17 cellular contexts compared by ENCODE assay signal in the genomic region with DNA sequence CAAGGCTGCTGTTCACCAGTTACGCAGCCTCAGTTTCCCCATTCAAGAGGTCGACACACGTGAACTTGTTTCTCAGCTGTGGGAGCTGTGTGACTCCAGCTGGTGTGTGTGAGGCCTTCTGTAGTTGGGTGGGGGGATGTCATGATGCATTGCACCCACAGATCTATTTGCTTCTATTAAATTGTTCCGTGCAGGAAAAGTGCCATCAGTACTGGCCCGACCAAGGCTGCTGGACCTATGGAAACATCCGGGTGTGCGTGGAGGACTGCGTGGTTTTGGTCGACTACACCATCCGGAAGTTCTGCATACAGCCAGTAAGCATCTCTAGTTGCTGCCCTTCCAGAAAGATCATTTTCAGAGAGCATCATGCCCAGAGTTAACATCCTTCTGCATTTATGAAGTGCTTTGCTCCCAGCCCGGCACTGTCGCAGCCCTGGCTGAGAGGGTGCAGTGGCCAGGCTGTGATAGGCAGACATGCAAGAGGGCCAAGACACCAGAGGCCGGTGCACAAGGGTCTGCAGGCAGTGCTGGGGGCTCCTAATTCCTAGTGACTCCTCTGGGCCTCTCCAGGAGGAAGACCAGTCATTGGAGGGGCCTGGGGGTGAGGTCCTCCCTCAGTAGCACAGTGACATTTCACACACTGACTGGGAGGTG.
A peak's percentile ranks its signal among the peaks of the same experiment; 100 is the strongest.
DNase-seq lines count a peak whose midpoint lies in the region; ATAC-seq and TF ChIP-seq lines count a peak whose summit lies in the region.
"Had no signal": no experiment of that assay in that cellular context is flagged by ENCODE, and none has a peak within 500 bp of the region (broad histone marks: within the 10 kb centered on the region; RNA-seq: fewer than 3 reads in every experiment).

No MANE protein-coding gene starts in this region.

- DNase-seq in CD8-positive, alpha-beta T cell = no peak
- no peak for DNase-seq in OCI-LY7 (ENCODE audit: low spot score)
- no peak for DNase-seq in central memory CD8-positive, alpha-beta T cell (ENCODE audit: low spot score in 2 of 2)
- DNase-seq in osteoblast (ENCODE audit: insufficient read length, low spot score, missing footprints) = peak; percentile 50
- no peak for DNase-seq in effector CD4-positive, alpha-beta T cell
- no peak for DNase-seq in T-helper 9 cell
- no peak for DNase-seq in A673 (ENCODE audit: low spot score)
- DNase-seq: activated CD4-positive, alpha-beta T cell treated with anti-CD3 and anti-CD28 coated beads for 4 hours; KG1; left ventricle myocardium superior; NCI-H526; small intestine; stimulated activated CD4-positive, alpha-beta T cell treated with anti-CD3 and anti-CD28 coated beads, Interleukin-4, amount 100 ng/mL, for 4 hours had no signal

- peak overlapping the region; percentile 81 for H3K27ac Mint-ChIP-seq in CD8-positive, alpha-beta T cell
- peak overlapping the region; percentile 73 for H3K27ac Mint-ChIP-seq in central memory CD8-positive, alpha-beta T cell (ENCODE audit: low read depth)

- no peaks in the 10 kb centered on the region for H3K27me3 ChIP-seq in CD8-positive, alpha-beta T cell (ENCODE audit: insufficient read depth, low read length)
- H3K27me3 ChIP-seq in osteoblast (ENCODE audit: insufficient read depth, low read length) (no peaks in the 10 kb centered on the region), A673 (replicated peaks; ENCODE audit: insufficient read depth, low read depth, low read length, poor library complexity) (no peaks in the 10 kb centered on the region)
- H3K27me3 ChIP-seq: adrenal gland had no signal

- BruUV-seq in OCI-LY7 (replicated peaks; lab: Mats Ljungman, UMichigan) = no TSS peak
- no TSS peak for BruUV-seq in A673 (replicated peaks; lab: Mats Ljungman, UMichigan)

- H3K27ac ChIP-seq in CD8-positive, alpha-beta T cell (ENCODE audit: low read depth, low read length) = no peak overlapping the region
- H3K27ac ChIP-seq in OCI-LY7 (ENCODE audit: low read depth, low read length, poor library complexity, severe bottlenecking) (no peak overlapping the region), osteoblast (ENCODE audit: low read depth, low read length) (no peak overlapping the region), A673 (ENCODE audit: low read depth, low read length, poor library complexity, severe bottlenecking) (no peak overlapping the region)

- H3K4me1 ChIP-seq in CD8-positive, alpha-beta T cell (ENCODE audit: insufficient read depth, low read length) = peaks cover 54% of the 10 kb centered on the region
- H3K4me1 ChIP-seq in OCI-LY7 (ENCODE audit: insufficient read depth, low read length, poor library complexity, severe bottlenecking) = peaks cover 56% of the 10 kb centered on the region
- H3K4me1 ChIP-seq in osteoblast (ENCODE audit: insufficient read depth, low read length) = peaks cover 23% of the 10 kb centered on the region
- H3K4me1 ChIP-seq in A673 (ENCODE audit: insufficient read depth, low read length, poor library complexity, severe bottlenecking) = peaks cover 20% of the 10 kb centered on the region

- no peaks in the 10 kb centered on the region for H3K9me3 Mint-ChIP-seq in CD8-positive, alpha-beta T cell
- H3K9me3 Mint-ChIP-seq in central memory CD8-positive, alpha-beta T cell = no peaks in the 10 kb centered on the region

- POLR2A ChIA-PET in CD8-positive, alpha-beta T cell (lab: Charles Lee) = interaction anchor here (0.6 to 1.3 kb wide), 2 partner anchors 31 kb away, joined by 3 to 4 read pairs; no protein-coding TSS in a partner anchor
- POLR2A ChIA-PET in OCI-LY7 (lab: Charles Lee) = no interaction called here
- POLR2A ChIA-PET in A673 (lab: Charles Lee; ENCODE audit: low non-redundant PET) = no interaction called here

- ATAC-seq in CD8-positive, alpha-beta T cell = no peak
- no peak for ATAC-seq in central memory CD8-positive, alpha-beta T cell (replicated peaks; ENCODE audit: extremely low read depth, poor library complexity, severe bottlenecking)
- ATAC-seq in HG03521 (IDR thresholded peaks at IDR 0.05; ENCODE audit: unreplicated experiment) = no peak
- ATAC-seq: left ventricle myocardium superior had no signal

- H3K27me3 Mint-ChIP-seq in CD8-positive, alpha-beta T cell (ENCODE audit: low read depth) = no peaks in the 10 kb centered on the region
- no peaks in the 10 kb centered on the region for H3K27me3 Mint-ChIP-seq in central memory CD8-positive, alpha-beta T cell

- H3K9me3 ChIP-seq in CD8-positive, alpha-beta T cell (ENCODE audit: low read length) = no peaks in the 10 kb centered on the region
- H3K9me3 ChIP-seq in OCI-LY7 (ENCODE audit: low read length) = no peaks in the 10 kb centered on the region
- H3K9me3 ChIP-seq in osteoblast (ENCODE audit: low read depth, low read length) = no peaks in the 10 kb centered on the region
- H3K9me3 ChIP-seq in A673 (ENCODE audit: low read depth, low read length, poor library complexity, severe bottlenecking) = no peaks in the 10 kb centered on the region
- H3K9me3 ChIP-seq: adrenal gland, esophagus muscularis mucosa, thoracic aorta had no signal

- peaks cover 47% of the 10 kb centered on the region for H3K36me3 ChIP-seq in CD8-positive, alpha-beta T cell (ENCODE audit: insufficient read depth, low read length)
- peaks cover 18% of the 10 kb centered on the region for H3K36me3 ChIP-seq in OCI-LY7 (ENCODE audit: insufficient read depth, low read length)
- H3K36me3 ChIP-seq in osteoblast (ENCODE audit: insufficient read depth, low read length) = peaks cover 16% of the 10 kb centered on the region
- H3K36me3 ChIP-seq in A673 (ENCODE audit: insufficient read depth, low read length, poor library complexity, severe bottlenecking) = no peaks in the 10 kb centered on the region

- CTCF ChIA-PET in CD8-positive, alpha-beta T cell (lab: Charles Lee) = interaction anchor here (0.8 to 17.3 kb wide), 3 partner anchors 17 to 54 kb away, joined by 3 to 396 read pairs (median 10); no protein-coding TSS in a partner anchor
- CTCF ChIA-PET in OCI-LY7 (lab: Charles Lee; ENCODE audit: unreplicated experiment) (no interaction called here), A673 (lab: Charles Lee) (no interaction called here)

- H3K4me3 ChIP-seq in CD8-positive, alpha-beta T cell (ENCODE audit: low read depth, low read length) = no peak overlapping the region
- H3K4me3 ChIP-seq in OCI-LY7 (ENCODE audit: low read depth, low read length, poor library complexity, severe bottlenecking) (no peak overlapping the region), osteoblast (ENCODE audit: insufficient read depth, low read length) (no peak overlapping the region), A673 (ENCODE audit: low read depth, low read length, poor library complexity, severe bottlenecking) (no peak overlapping the region)
- H3K4me3 ChIP-seq: adrenal gland, esophagus muscularis mucosa, thoracic aorta had no signal

- no peak overlapping the region for H3K4me3 Mint-ChIP-seq in CD8-positive, alpha-beta T cell
- H3K4me3 Mint-ChIP-seq in central memory CD8-positive, alpha-beta T cell = no peak overlapping the region

- H3K79me2 ChIP-seq in OCI-LY7 (ENCODE audit: insufficient read depth, low read depth, low read length) (no peaks in the 10 kb centered on the region), osteoblast (ENCODE audit: insufficient read depth, low read length) (no peaks in the 10 kb centered on the region)

- H3K4me2 ChIP-seq in OCI-LY7 (ENCODE audit: low read length) (peak overlapping the region; percentile 74; the same call in 1 of the 2 replicates), osteoblast (ENCODE audit: insufficient read depth, low read length) (no peak overlapping the region)

- intact Hi-C loops in CD8-positive, alpha-beta T cell (cut with DNase I, micrococcal nuclease) = loop anchor here (5.0 kb wide), 1 partner anchor 349 kb away; no protein-coding TSS in a partner anchor
- intact Hi-C loops in OCI-LY7 (cut with micrococcal nuclease; ENCODE audit: unreplicated experiment) (loop anchor here (1.0 to 2.0 kb wide), 2 partner anchors 31 to 61 kb away; partner anchors contain the start of gene MKI67), A673 (cut with micrococcal nuclease; ENCODE audit: unreplicated experiment) (loop anchor here (5.0 kb wide), 1 partner anchor 214 kb away; no protein-coding TSS in a partner anchor)

- TF ChIP-seq CTCF in CD8-positive, alpha-beta T cell (IDR thresholded peaks at IDR 0.05) = no peak
- TF ChIP-seq CTCF in OCI-LY7 (conservative IDR thresholded peaks at IDR 0.05; ENCODE audit: low read length) (no peak), osteoblast (IDR thresholded peaks at IDR 0.05; ENCODE audit: extremely low read depth, low read depth, low read length) (no peak), A673 (conservative IDR thresholded peaks at IDR 0.05; ENCODE audit: low read depth, low read length) (no peak)

- H3K9me2 ChIP-seq in OCI-LY7 (ENCODE audit: insufficient read depth, low read length) = no peaks in the 10 kb centered on the region

- H3K36me3 Mint-ChIP-seq in CD8-positive, alpha-beta T cell = peaks cover 66% of the 10 kb centered on the region
- H3K36me3 Mint-ChIP-seq in central memory CD8-positive, alpha-beta T cell (ENCODE audit: insufficient read depth) = peaks cover 63% of the 10 kb centered on the region

- H2AFZ ChIP-seq in OCI-LY7 (ENCODE audit: low read length) = no peak overlapping the region
- H2AFZ ChIP-seq in osteoblast (ENCODE audit: low read length) = no peak overlapping the region

- H4K20me1 ChIP-seq in OCI-LY7 (ENCODE audit: insufficient read depth, low read length) (peaks cover 20% of the 10 kb centered on the region), osteoblast (ENCODE audit: insufficient read depth, low read length) (no peaks in the 10 kb centered on the region)

- peaks cover 64% of the 10 kb centered on the region for H3K4me1 Mint-ChIP-seq in CD8-positive, alpha-beta T cell (ENCODE audit: low read depth)
- peaks cover 57% of the 10 kb centered on the region for H3K4me1 Mint-ChIP-seq in central memory CD8-positive, alpha-beta T cell
